ENCODE assay signal across 10 cellular contexts in the genomic region with DNA sequence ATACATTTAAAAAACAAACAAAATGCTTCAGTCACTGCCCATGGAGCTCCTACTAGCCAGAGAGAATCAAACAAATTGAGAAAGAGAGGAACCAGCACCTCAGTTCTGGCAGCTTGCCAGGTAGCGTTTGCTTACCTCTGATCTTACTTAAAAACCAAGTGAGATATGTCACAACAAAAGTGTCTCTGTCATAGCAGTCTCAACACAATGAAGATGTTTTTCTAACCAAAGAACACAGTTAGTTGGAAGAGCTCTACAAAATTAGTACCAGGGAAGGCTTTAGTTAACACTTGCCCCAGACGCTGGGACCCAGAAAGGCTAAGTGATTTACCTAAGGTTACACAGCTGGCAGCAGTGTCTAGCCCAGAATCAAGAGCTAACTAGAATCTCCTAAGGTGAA. TPM values are rescaled to one million over a fixed set of nuclear protein-coding genes. Genes with fewer than 3 reads are reported as not detected.
DNase-seq lines count a peak whose midpoint lies in the region; ATAC-seq and TF ChIP-seq lines count a peak whose summit lies in the region.
"Had no signal": no experiment of that assay in that cellular context is flagged by ENCODE, and none has a peak within 500 bp of the region (broad histone marks: within the 10 kb centered on the region; RNA-seq: fewer than 3 reads in every experiment).

No MANE protein-coding gene starts in this region.

- no peaks in the 10 kb centered on the region for H3K9me3 ChIP-seq in adrenal gland (replicated peaks in 1 of 3)

- no peaks in the 10 kb centered on the region for H3K36me3 ChIP-seq in adrenal gland (replicated peaks in 1 of 2)

- H3K36me3 Mint-ChIP-seq in naive B cell, result no peaks in the 10 kb centered on the region

- ATAC-seq in naive B cell (ENCODE audit: low read depth in 2 of 2) (no peak), HG03045 (IDR thresholded peaks at IDR 0.05; ENCODE audit: unreplicated experiment) (no peak), HG02870 (IDR thresholded peaks at IDR 0.05; ENCODE audit: unreplicated experiment) (no peak)

- WGBS in adrenal gland, 4 donors, result 37 to 41% (median 38%) methylated on average over 2 of the region's 2 CpGs

- DNase-seq in Daoy (ENCODE audit: low read depth), result peak; percentile 31
- peak; percentile 20 for DNase-seq in NCI-H1105 (lab: John Stamatoyannopoulos, UW)
- DNase-seq in adrenal gland, result peak in 5 of 7 donors; percentile 27 to 73 (median 54)
- DNase-seq in naive B cell, result peak; percentile 32
- DNase-seq in NCI-H524 treated with DMSO at 0.1 percent for 48 hours (lab: John Stamatoyannopoulos, UW), result no peak
- no peak for DNase-seq in iPS-NIHi7 (ENCODE audit: extremely low spot score)

- intact Hi-C loops in adrenal gland (cut with DNase I), result loop anchor here in 1 of 2 donors (10.0 kb wide), 1 partner anchor 182 kb away; no protein-coding TSS in a partner anchor

- H3K4me3 Mint-ChIP-seq in naive B cell, result peak overlapping the region in 2 of 8 donors; percentile 0 to 35

- H3K27ac Mint-ChIP-seq in naive B cell, result no peak overlapping the region

- TF ChIP-seq CTCF in adrenal gland (IDR thresholded peaks at IDR 0.05), result no peak

- H3K9me3 Mint-ChIP-seq in naive B cell, result peaks cover 0 to 3% (median 0%) of the 10 kb centered on the region in 7 donors

- H3K4me1 ChIP-seq in adrenal gland (replicated peaks in 1 of 2), result peaks cover 6 to 14% of the 10 kb centered on the region in 2 donors
- H3K4me1 ChIP-seq: parathyroid adenoma had no signal

- no peak overlapping the region for H3K4me3 ChIP-seq in adrenal gland
- H3K4me3 ChIP-seq: coronary artery had no signal

- no peak overlapping the region for H3K27ac ChIP-seq in adrenal gland
- H3K27ac ChIP-seq: coronary artery, parathyroid adenoma had no signal

- TF ChIP-seq POLR2A in adrenal gland (IDR thresholded peaks at IDR 0.05), result no peak

- H3K27me3 Mint-ChIP-seq in naive B cell, result peaks cover 42 to 69% (median 56%) of the 10 kb centered on the region in 3 donors

- H3K27me3 ChIP-seq in adrenal gland, result no peaks in the 10 kb centered on the region

- H3K4me1 Mint-ChIP-seq in naive B cell, result peaks cover 26 to 35% (median 33%) of the 10 kb centered on the region in 3 donors

RNA-seq across cellular contexts. Expression of a gene that starts 3.4 kb away (rescaled TPM):
- total RNA-seq in Daoy (2014; rRNA removed; shearing (Covaris generic)), result 10.7 and 17.2 TPM in 2 replicates
- 10 to 100 TPM; 11.1 to 37.6 (median 23.2) TPM for total RNA-seq in adrenal gland
- 1 to 10 TPM; 6.2 to 9.2 (median 8.5) TPM for polyA plus RNA-seq in adrenal gland
- under 1 TPM in 3 of 6 donors, not detected in 3; 0.16 to 0.55 (median 0.28) TPM for polyA plus RNA-seq in naive B cell (ENCODE audit: low read depth in 6 of 6)

RNA-seq across cellular contexts. Expression of a gene that starts 3.7 kb away (rescaled TPM):
- 40.4 and 52.1 TPM in 2 replicates for total RNA-seq in Daoy (2014; rRNA removed; shearing (Covaris generic))
- total RNA-seq in adrenal gland, result 10 to 100 TPM; 12.6 to 28.9 (median 19.7) TPM
- polyA plus RNA-seq in adrenal gland (10 to 100 TPM; 15.2 to 30.6 (median 16.3) TPM), naive B cell (ENCODE audit: low read depth in 6 of 6) (10 to 100 TPM; 13.6 to 23.8 (median 20.6) TPM)

Comparison
In these comparisons a context has a peak if more than half of its experiments do, and no peak if none do; other contexts are left out.
1. DNase-seq: peak in Daoy (single experiment), NCI-H1105 (single experiment), adrenal gland (5 of 7) and naive B cell (single experiment); none in NCI-H524 treated with DMSO at 0.1 percent for 48 hours (single experiment) and iPS-NIHi7 (single experiment).